ENCODE assay signal across 30 cellular contexts in genomic region chr1:197933647-197934046, GRCh38. TPM values are rescaled to one million over a fixed set of nuclear protein-coding genes. Genes with fewer than 3 reads are reported as not detected.
"Had no signal": no experiment of that assay in that cellular context is flagged by ENCODE, and none has a peak within 500 bp of the region (broad histone marks: within the 10 kb centered on the region; RNA-seq: fewer than 3 reads in every experiment).

No MANE protein-coding gene starts in this region.

- H3K79me2 ChIP-seq: parathyroid adenoma had no signal

- H3K4me3 ChIP-seq: heart left ventricle, psoas muscle, sigmoid colon, stomach, thyroid gland, upper lobe of left lung, vagina had no signal

- H3K27ac ChIP-seq: heart left ventricle, parathyroid adenoma, psoas muscle, sigmoid colon, stomach, thyroid gland, upper lobe of left lung, vagina, VCaP had no signal

- H3K27me3 ChIP-seq: vagina had no signal

- DNase-seq: activated CD4-positive, alpha-beta T cell treated with anti-CD3 and anti-CD28 coated beads for 48 hours; activated CD4-positive, alpha-beta T cell treated with anti-CD3 and anti-CD28 coated beads, Interleukin-2, amount 50 U/mL, for 48 hours; activated CD8-positive, alpha-beta memory T cell treated with anti-CD3 and anti-CD28 coated beads, Interleukin-2, amount 50 U/mL, for 48 hours; activated gamma-delta T cell; activated naive CD4-positive, alpha-beta T cell treated with anti-CD3 and anti-CD28 coated beads, Interleukin-2, amount 50 U/mL, for 16 hours; activated T-cell treated with anti-CD3 and anti-CD28 coated beads, Interleukin-2, amount 50 U/mL, for 24 hours; amygdala; caudate nucleus; heart left ventricle; hypothalamus; immature natural killer cell; kidney; left colon; naive thymus-derived CD4-positive, alpha-beta T cell; occipital lobe; psoas muscle; sigmoid colon; small intestine; stimulated activated CD4-positive, alpha-beta T cell treated with anti-CD3 and anti-CD28 coated beads, Interleukin-4, amount 100 ng/mL, for 24 hours; stomach; thyroid gland; upper lobe of left lung had no signal

- FAIRE-seq: endothelial cell of umbilical vein had no signal

- H3K36me3 ChIP-seq: heart left ventricle, sigmoid colon, stomach, thyroid gland, upper lobe of left lung, vagina had no signal

- H3K9me3 ChIP-seq: heart left ventricle, psoas muscle, sigmoid colon, stomach, thyroid gland, upper lobe of left lung, vagina had no signal

- H3K9ac ChIP-seq: parathyroid adenoma had no signal

- H3K4me1 ChIP-seq: parathyroid adenoma, psoas muscle, sigmoid colon, thyroid gland, vagina had no signal

- H2AFZ ChIP-seq: parathyroid adenoma had no signal

RNA-seq across cellular contexts. Expression of gene LHX9, which starts 16.5 kb away (rescaled TPM):
- total RNA-seq: endothelial cell of umbilical vein; fibroblast of lung; fibroblast of villous mesenchyme; lower leg skin; naive thymus-derived CD4-positive, alpha-beta T cell; neural crest cell; sigmoid colon; stomach; thyroid gland; vagina had no signal

RNA-seq across cellular contexts. Expression of gene C1orf53, which starts 31.2 kb away (rescaled TPM):
- total RNA-seq: naive thymus-derived CD4-positive, alpha-beta T cell; occipital lobe; stomach had no signal
